In genomic region chr13:69935043-69935442, GRCh38 we compare ENCODE assay signal across 10 cellular contexts.
DNase-seq lines count a peak whose midpoint lies in the region; ATAC-seq, FAIRE-seq and TF ChIP-seq lines count a peak whose summit lies in the region.
"Had no signal": no experiment of that assay in that cellular context is flagged by ENCODE, and none has a peak within 500 bp of the region (broad histone marks: within the 10 kb centered on the region; RNA-seq: fewer than 3 reads in every experiment).

No MANE protein-coding gene starts in this region.

- no peaks in the 10 kb centered on the region for H3K9me2 ChIP-seq in MM.1S (replicated peaks; ENCODE audit: insufficient read depth, low read length)

- no peaks in the 10 kb centered on the region for H3K79me2 ChIP-seq in MM.1S (ENCODE audit: low read length)

- no peak overlapping the region for H2AFZ ChIP-seq in MM.1S (ENCODE audit: low read length)

- no peaks in the 10 kb centered on the region for H4K20me1 ChIP-seq in MM.1S (ENCODE audit: insufficient read depth, low read length)

- peak; percentile 43 for TF ChIP-seq CTCF in GM12864 (IDR thresholded peaks at IDR 0.05; ENCODE audit: low read depth, low read length, missing control alignments)
- TF ChIP-seq CTCF in MM.1S (IDR thresholded peaks at IDR 0.05; ENCODE audit: low read length): peak; percentile 54
- TF ChIP-seq CTCF in epithelial cell of proximal tubule (conservative IDR thresholded peaks at IDR 0.05; ENCODE audit: low read depth, low read length): peak; percentile 66
- no peak for TF ChIP-seq CTCF in vagina (IDR thresholded peaks at IDR 0.05)

- H3K9me3 ChIP-seq in MM.1S (replicated peaks; ENCODE audit: insufficient read depth, low read length) (no peaks in the 10 kb centered on the region), vagina (no peaks in the 10 kb centered on the region)

- no peaks in the 10 kb centered on the region for H3K36me3 ChIP-seq in MM.1S (replicated peaks; ENCODE audit: insufficient read depth, low read length)
- no peaks in the 10 kb centered on the region for H3K36me3 ChIP-seq in vagina

- H3K9ac ChIP-seq in MM.1S (ENCODE audit: low read length): no peak overlapping the region

- ATAC-seq in HG02840 (IDR thresholded peaks at IDR 0.05; ENCODE audit: low FRiP score, unreplicated experiment): no peak

- H3F3A ChIP-seq in MM.1S (ENCODE audit: insufficient read depth, low read length): no peaks in the 10 kb centered on the region

- H3K27me3 ChIP-seq in MM.1S (replicated peaks; ENCODE audit: insufficient read depth, low read length) (no peaks in the 10 kb centered on the region), vagina (no peaks in the 10 kb centered on the region)

- H3K4me3 ChIP-seq in GM12864 (ENCODE audit: low read depth, low read length): no peak overlapping the region
- H3K4me3 ChIP-seq in MM.1S (ENCODE audit: low read length): no peak overlapping the region
- H3K4me3 ChIP-seq in epithelial cell of proximal tubule (ENCODE audit: low read depth, low read length): no peak overlapping the region
- H3K4me3 ChIP-seq in vagina: no peak overlapping the region

- TF ChIP-seq POLR2A in H54 (IDR thresholded peaks at IDR 0.05; ENCODE audit: low read depth, low read length) (no peak), vagina (IDR thresholded peaks at IDR 0.05) (no peak)

- DNase-seq in GM12864 (ENCODE audit: low read depth): no peak
- no peak for DNase-seq in H54 (ENCODE audit: insufficient read length, low spot score)
- DNase-seq in MM.1S: peak; percentile 61
- DNase-seq in epithelial cell of proximal tubule (ENCODE audit: low read depth): no peak
- no peak for DNase-seq in germinal center (ENCODE audit: low spot score)
- DNase-seq in vagina (ENCODE audit: extremely low spot score in 2 of 2): no peak
- no peak for DNase-seq in cortex of kidney (lab: John Stamatoyannopoulos, UW)

- H3K4me2 ChIP-seq in MM.1S (ENCODE audit: low read depth, low read length): no peak overlapping the region

- H3K4me1 ChIP-seq in MM.1S (ENCODE audit: low read length) (no peaks in the 10 kb centered on the region), vagina (no peaks in the 10 kb centered on the region)

- H3K27ac ChIP-seq in MM.1S (ENCODE audit: low read length) (no peak overlapping the region), vagina (no peak overlapping the region)

- intact Hi-C loops in vagina (cut with DNase I): no loop called here

- FAIRE-seq in H54 (lab: Jason Lieb, UNC): peak; percentile 57
- FAIRE-seq: GM18507, keratinocyte had no signal

Comparison
In these comparisons a context has a peak if more than half of its experiments do, and no peak if none do; other contexts are left out.
1. CTCF ChIP-seq: peak in GM12864 (single experiment), MM.1S (single experiment) and epithelial cell of proximal tubule (single experiment); none in vagina (0 of 3).